In the genomic region with DNA sequence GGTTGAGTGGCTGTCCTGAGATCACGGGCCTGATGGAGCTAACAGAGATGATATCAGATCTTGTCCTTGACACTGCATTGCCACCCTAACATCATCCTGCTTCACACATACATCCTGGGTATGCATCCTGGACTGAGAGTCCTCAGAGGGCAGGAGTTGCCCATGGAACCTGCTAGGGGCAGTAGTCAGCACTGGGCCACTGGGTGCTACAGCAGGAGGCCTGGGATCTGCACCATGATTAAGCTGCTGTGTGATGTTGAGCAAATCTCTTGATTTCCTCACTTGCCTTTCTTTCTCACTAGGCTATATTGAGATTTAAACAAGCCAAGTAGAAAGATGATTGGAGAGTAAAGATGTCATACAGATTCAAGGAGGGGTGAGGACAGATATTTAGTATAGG, we compare ENCODE assay signal across 14 cellular contexts. TPM values are rescaled to one million over a fixed set of nuclear protein-coding genes. Genes with fewer than 3 reads are reported as not detected.
DNase-seq lines count a peak whose midpoint lies in the region; ATAC-seq and TF ChIP-seq lines count a peak whose summit lies in the region.
"Had no signal": no experiment of that assay in that cellular context is flagged by ENCODE, and none has a peak within 500 bp of the region (broad histone marks: within the 10 kb centered on the region; RNA-seq: fewer than 3 reads in every experiment).

No MANE protein-coding gene starts in this region.

- no peaks in the 10 kb centered on the region for H3K79me2 ChIP-seq in GM23248 (ENCODE audit: insufficient read depth)

- CTCF ChIA-PET in AG04450 (lab: Charles Lee), result interaction anchor here (0.9 to 12.6 kb wide), 2 partner anchors 101 to 111 kb away, joined by 4 to 1204 read pairs; no protein-coding TSS in a partner anchor

- H3K27ac ChIP-seq in AG04450 (ENCODE audit: low read depth, low read length) (no peak overlapping the region), GM23248 (no peak overlapping the region), RWPE2 (ENCODE audit: poor library complexity, severe bottlenecking) (no peak overlapping the region)
- H3K27ac ChIP-seq: BLaER1 had no signal

- no peaks in the 10 kb centered on the region for H3F3A ChIP-seq in GM23248 (ENCODE audit: insufficient read depth)

- no peaks in the 10 kb centered on the region for H3K9me2 ChIP-seq in GM23248 (ENCODE audit: insufficient read depth)

- H3K27me3 ChIP-seq in AG04450 (ENCODE audit: control insufficient read depth, insufficient read depth, low read length) (peaks cover 2% of the 10 kb centered on the region), GM23248 (replicated peaks; ENCODE audit: insufficient read depth) (no peaks in the 10 kb centered on the region), RWPE2 (ENCODE audit: insufficient read depth, poor library complexity, severe bottlenecking) (no peaks in the 10 kb centered on the region)
- H3K27me3 ChIP-seq: BLaER1 had no signal

- DNase-seq in AG04450 (ENCODE audit: low read depth, low spot score) (no peak), GM23248 (peak; percentile 52), RWPE2 (ENCODE audit: low spot score) (no peak), fibroblast of villous mesenchyme (ENCODE audit: low read depth) (no peak), HK-2 (ENCODE audit: unreplicated experiment) (no peak), NCI-H128 (lab: John Stamatoyannopoulos, UW; ENCODE audit: unreplicated experiment) (no peak)
- DNase-seq: activated CD4-positive, alpha-beta memory T cell treated with anti-CD3 and anti-CD28 coated beads, Interleukin-2, amount 10 ng/mL, durations not matched to agents 7 days and 5 days; activated naive CD8-positive, alpha-beta T cell treated with anti-CD3 and anti-CD28 coated beads, Interleukin-2, amount 50 U/mL, for 24 hours; DMS79; head of caudate nucleus; NCI-H1048 had no signal

- no peak overlapping the region for H3K4me3 ChIP-seq in AG04450 (ENCODE audit: low read depth, low read length)
- no peak overlapping the region for H3K4me3 ChIP-seq in GM23248
- H3K4me3 ChIP-seq in RWPE2 (ENCODE audit: severe bottlenecking), result no peak overlapping the region
- no peak overlapping the region for H3K4me3 ChIP-seq in fibroblast of villous mesenchyme (ENCODE audit: low read depth, low read length)
- H3K4me3 ChIP-seq: BLaER1 had no signal

- H2AFZ ChIP-seq in GM23248, result no peak overlapping the region

- H4K20me1 ChIP-seq in GM23248 (ENCODE audit: insufficient read depth), result no peaks in the 10 kb centered on the region
- H4K20me1 ChIP-seq: BLaER1 had no signal

- H3K9ac ChIP-seq in GM23248, result no peak overlapping the region
- H3K9ac ChIP-seq: BLaER1 had no signal

- ATAC-seq in RWPE2 (ENCODE audit: low read depth) (peak; percentile 70), HG03342 (IDR thresholded peaks at IDR 0.05; ENCODE audit: unreplicated experiment) (no peak), HG02678 (IDR thresholded peaks at IDR 0.05; ENCODE audit: unreplicated experiment) (no peak)
- ATAC-seq: activated naive CD8-positive, alpha-beta T cell treated with anti-CD3 and anti-CD28 coated beads, Interleukin-2, amount 50 U/mL, for 24 hours had no signal

- 87 to 91% methylated on average over 1 of the region's 1 CpG for WGBS in GM23248 (ENCODE audit: low coverage in 1 of 2, low lambda C conversion rate in 2 of 2, missing lambda C conversion rate in 2 of 2), 2 experiments

- H3K4me2 ChIP-seq in GM23248 (ENCODE audit: unreplicated experiment), result no peak overlapping the region
- H3K4me2 ChIP-seq: BLaER1 had no signal

- no peaks in the 10 kb centered on the region for H3K4me1 ChIP-seq in GM23248 (ENCODE audit: insufficient read depth)
- H3K4me1 ChIP-seq in RWPE2 (ENCODE audit: insufficient read depth, poor library complexity, severe bottlenecking), result no peaks in the 10 kb centered on the region
- H3K4me1 ChIP-seq: BLaER1 had no signal

- in situ Hi-C loops in GM23248 (cut with MboI), result loop anchor here (10.0 to 25.0 kb wide), 2 partner anchors 399 to 597 kb away; partner anchors contain the start of gene KRT84

- H3K9me3 ChIP-seq in AG04450 (ENCODE audit: control insufficient read depth, insufficient read depth, low read length) (no peaks in the 10 kb centered on the region), GM23248 (ENCODE audit: low read depth) (no peaks in the 10 kb centered on the region), RWPE2 (ENCODE audit: severe bottlenecking) (no peaks in the 10 kb centered on the region)
- H3K9me3 ChIP-seq: BLaER1 had no signal

- POLR2A ChIA-PET in AG04450 (lab: Yijun Ruan, JAX), result no interaction called here

- TF ChIP-seq CTCF in AG04450 (IDR thresholded peaks at IDR 0.05; ENCODE audit: low read depth, low read length), result 0 out of 2 replicates have a peak, but pooled peaks have one; percentile 18
- TF ChIP-seq CTCF in RWPE2 (IDR thresholded peaks at IDR 0.05; ENCODE audit: poor library complexity, severe bottlenecking), result no peak
- peak; percentile 5 for TF ChIP-seq CTCF in fibroblast of villous mesenchyme (IDR thresholded peaks at IDR 0.05; ENCODE audit: insufficient read depth, low read depth, low read length)

- H3K36me3 ChIP-seq in GM23248 (ENCODE audit: low read depth), result no peaks in the 10 kb centered on the region
- no peaks in the 10 kb centered on the region for H3K36me3 ChIP-seq in RWPE2 (ENCODE audit: low read depth)
- H3K36me3 ChIP-seq: BLaER1 had no signal

RNA-seq across cellular contexts. Expression of gene EIF4B, which starts 22.1 kb away (rescaled TPM):
- polyA plus RNA-seq in AG04450 (2011; rRNA removed), result 548 and 645 TPM in 2 replicates
- 854 and 868 TPM in 2 replicates for polyA minus RNA-seq in AG04450 (2011; rRNA and poly(A)+ RNA removed)
- total RNA-seq in GM23248 (2014; rRNA removed; shearing (Covaris generic)), result 436 and 501 TPM in 2 replicates
- 73.4 and 74.8 TPM in 2 replicates for polyA plus RNA-seq in GM23248 (2016; fragmentation: Nextera tagmentation; extraction: Ambion mirVana)
- 838 and 849 TPM in 2 replicates for total RNA-seq in fibroblast of villous mesenchyme

RNA-seq across cellular contexts. Expression of gene KRT18, which starts 35.2 kb away (rescaled TPM):
- polyA plus RNA-seq in AG04450 (2011; rRNA removed) (71.6 and 85.6 TPM in 2 replicates), GM23248 (2016; fragmentation: Nextera tagmentation; extraction: Ambion mirVana) (141 TPM in 2 replicates)
- polyA minus RNA-seq in AG04450 (2011; rRNA and poly(A)+ RNA removed), result 75.0 and 87.0 TPM in 2 replicates
- total RNA-seq in GM23248 (2014; rRNA removed; shearing (Covaris generic)), result 69.9 and 83.8 TPM in 2 replicates
- total RNA-seq in fibroblast of villous mesenchyme, result 989 and 1,804 TPM in 2 replicates

Comparison
In these comparisons a context has a peak if more than half of its experiments do, and no peak if none do; other contexts are left out.
1. RNA of gene KRT18, which starts 35.2 kb away (total RNA-seq): 989 to 1,804 TPM in fibroblast of villous mesenchyme; 69.9 to 83.8 TPM in GM23248; every median in the first group is over 10 times any median in the second.